Comparison of ENCODE assay signal across 18 cellular contexts in genomic region chr7:129161524-129161923, GRCh38.
"Had no signal": no experiment of that assay in that cellular context is flagged by ENCODE, and none has a peak within 500 bp of the region (broad histone marks: within the 10 kb centered on the region; RNA-seq: fewer than 3 reads in every experiment).

No MANE protein-coding gene starts in this region.

- H3K27ac Mint-ChIP-seq: activated CD8-positive, alpha-beta T cell treated with anti-CD3 and anti-CD28 coated beads for 36 hours; activated naive CD4-positive, alpha-beta T cell treated with anti-CD3 and anti-CD28 coated beads for 36 hours; activated naive CD8-positive, alpha-beta T cell treated with anti-CD3 and anti-CD28 coated beads, Interleukin-2, amount 50 U/mL, for 24 hours; activated T-cell treated with anti-CD3 and anti-CD28 coated beads, Interleukin-2, amount 50 U/mL, for 24 hours; T-cell; WTC11 had no signal

- H3K27me3 Mint-ChIP-seq: activated CD8-positive, alpha-beta T cell treated with anti-CD3 and anti-CD28 coated beads for 36 hours; activated naive CD8-positive, alpha-beta T cell treated with anti-CD3 and anti-CD28 coated beads, Interleukin-2, amount 50 U/mL, for 24 hours; activated T-cell treated with anti-CD3 and anti-CD28 coated beads, Interleukin-2, amount 50 U/mL, for 24 hours; brain; T-cell had no signal

- H3K9me3 Mint-ChIP-seq: activated CD8-positive, alpha-beta T cell treated with anti-CD3 and anti-CD28 coated beads for 36 hours; activated naive CD4-positive, alpha-beta T cell treated with anti-CD3 and anti-CD28 coated beads for 36 hours; activated naive CD8-positive, alpha-beta T cell treated with anti-CD3 and anti-CD28 coated beads, Interleukin-2, amount 50 U/mL, for 24 hours; activated T-cell treated with anti-CD3 and anti-CD28 coated beads, Interleukin-2, amount 50 U/mL, for 24 hours; T-cell had no signal

- H3K4me3 Mint-ChIP-seq: activated CD8-positive, alpha-beta T cell treated with anti-CD3 and anti-CD28 coated beads for 36 hours; activated naive CD4-positive, alpha-beta T cell treated with anti-CD3 and anti-CD28 coated beads for 36 hours; activated naive CD8-positive, alpha-beta T cell treated with anti-CD3 and anti-CD28 coated beads, Interleukin-2, amount 50 U/mL, for 24 hours; activated T-cell treated with anti-CD3 and anti-CD28 coated beads, Interleukin-2, amount 50 U/mL, for 24 hours; brain; neural progenitor cell; T-cell; WTC11 had no signal

- ATAC-seq: activated CD8-positive, alpha-beta T cell treated with anti-CD3 and anti-CD28 coated beads for 36 hours; activated naive CD8-positive, alpha-beta T cell treated with anti-CD3 and anti-CD28 coated beads, Interleukin-2, amount 50 U/mL, for 24 hours; right cardiac atrium; T-cell; WTC11 had no signal

- DNase-seq: activated CD4-positive, alpha-beta T cell treated with anti-CD3 and anti-CD28 coated beads for 48 hours; activated CD8-positive, alpha-beta T cell treated with anti-CD3 and anti-CD28 coated beads for 36 hours; activated naive CD4-positive, alpha-beta T cell treated with anti-CD3 and anti-CD28 coated beads for 36 hours; activated naive CD8-positive, alpha-beta T cell treated with anti-CD3 and anti-CD28 coated beads, Interleukin-2, amount 50 U/mL, for 24 hours; activated T-cell treated with anti-CD3 and anti-CD28 coated beads, Interleukin-2, amount 50 U/mL, for 24 hours; anterior cingulate cortex; central memory CD4-positive, alpha-beta T cell; dorsolateral prefrontal cortex; left ventricle myocardium inferior; mammary epithelial cell; right cardiac atrium; stimulated activated CD4-positive, alpha-beta T cell treated with anti-CD3 and anti-CD28 coated beads, Interleukin-2, amount 100 ng/mL, for 48 hours; T-cell; testis; upper lobe of left lung had no signal

- H3K4me1 Mint-ChIP-seq: WTC11 had no signal

- H3K36me3 Mint-ChIP-seq: brain, T-cell had no signal
